Comparison of ENCODE assay signal across 25 cellular contexts in genomic region chr20:19502169-19502568, GRCh38.
"Had no signal": no experiment of that assay in that cellular context is flagged by ENCODE, and none has a peak within 500 bp of the region (broad histone marks: within the 10 kb centered on the region; RNA-seq: fewer than 3 reads in every experiment).

No MANE protein-coding gene starts in this region.

- H3K4me3 ChIP-seq: breast epithelium, esophagus muscularis mucosa, left ventricle myocardium inferior, lung, skin epidermis, thoracic aorta had no signal

- H3K36me3 Mint-ChIP-seq: activated naive CD4-positive, alpha-beta T cell treated with anti-CD3 and anti-CD28 coated beads, Interleukin-2, amount 50 U/mL, for 72 hours; stimulated activated effector memory CD8-positive, alpha-beta T cell treated with anti-CD3 and anti-CD28 coated beads, Interleukin-12 subunit alpha, Interleukin-12 subunit beta, amount 100 ng/mL, for 72 hours had no signal

- DNase-seq: activated CD4-positive, alpha-beta T cell treated with anti-CD3 and anti-CD28 coated beads for 4 hours; activated CD4-positive, alpha-beta T cell treated with anti-CD3 and anti-CD28 coated beads, Interleukin-2, amount 50 U/mL, for 4 hours; activated naive CD4-positive, alpha-beta T cell; activated T-cell treated with anti-CD3 and anti-CD28 coated beads for 4 hours; activated T-cell treated with anti-CD3 and anti-CD28 coated beads, Interleukin-2, amount 50 U/mL, for 72 hours; central memory CD4-positive, alpha-beta T cell; endodermal cell; glutamatergic neuron; left ventricle myocardium inferior; mesendoderm; occipital lobe; right cardiac atrium; stimulated activated CD4-positive, alpha-beta T cell treated with anti-CD3 and anti-CD28 coated beads, Interleukin-12 subunit alpha, Interleukin-12 subunit beta, amount 100 ng/mL, for 4 hours; stimulated activated CD4-positive, alpha-beta T cell treated with anti-CD3 and anti-CD28 coated beads, Interleukin-4, amount 100 ng/mL, for 24 hours had no signal

- H3K36me3 ChIP-seq: breast epithelium, esophagus muscularis mucosa, left ventricle myocardium inferior, thoracic aorta had no signal

- H3K27ac ChIP-seq: breast epithelium, esophagus muscularis mucosa, left ventricle myocardium inferior, skin epidermis, thoracic aorta, VCaP had no signal

- H3K27ac Mint-ChIP-seq: activated naive CD4-positive, alpha-beta T cell treated with anti-CD3 and anti-CD28 coated beads, Interleukin-2, amount 50 U/mL, for 72 hours; activated T-cell treated with anti-CD3 and anti-CD28 coated beads, Interleukin-2, amount 50 U/mL, for 72 hours; dendritic cell treated with granulocyte-macrophage colony-stimulating factor and Interleukin-4, amounts not matched to agents 40 ng/mL and 50 ng/mL, for 4 days; endodermal cell; stimulated activated effector memory CD8-positive, alpha-beta T cell treated with anti-CD3 and anti-CD28 coated beads, Interleukin-12 subunit alpha, Interleukin-12 subunit beta, amount 100 ng/mL, for 72 hours; stimulated activated naive CD8-positive, alpha-beta T cell treated with anti-CD3 and anti-CD28 coated beads, Interleukin-15, Interleukin-2, amounts not matched to agents 100 ng/mL and 50 ng/mL, for 24 hours had no signal

- H3K4me1 Mint-ChIP-seq: endodermal cell, neural crest cell had no signal

- H3K27me3 Mint-ChIP-seq: dendritic cell treated with granulocyte-macrophage colony-stimulating factor and Interleukin-4, amounts not matched to agents 40 ng/mL and 50 ng/mL, for 4 days; stimulated activated naive CD8-positive, alpha-beta T cell treated with anti-CD3 and anti-CD28 coated beads, Interleukin-15, Interleukin-2, amounts not matched to agents 100 ng/mL and 50 ng/mL, for 24 hours had no signal

- H3K9me3 ChIP-seq: breast epithelium, esophagus muscularis mucosa, left ventricle myocardium inferior, thoracic aorta had no signal

- H3K27me3 ChIP-seq: breast epithelium, esophagus muscularis mucosa had no signal

- H3K9me3 Mint-ChIP-seq: activated naive CD4-positive, alpha-beta T cell treated with anti-CD3 and anti-CD28 coated beads, Interleukin-2, amount 50 U/mL, for 72 hours; activated T-cell treated with anti-CD3 and anti-CD28 coated beads, Interleukin-2, amount 50 U/mL, for 72 hours; dendritic cell treated with granulocyte-macrophage colony-stimulating factor and Interleukin-4, amounts not matched to agents 40 ng/mL and 50 ng/mL, for 4 days; endodermal cell; neural crest cell; stimulated activated effector memory CD8-positive, alpha-beta T cell treated with anti-CD3 and anti-CD28 coated beads, Interleukin-12 subunit alpha, Interleukin-12 subunit beta, amount 100 ng/mL, for 72 hours had no signal

- H3K4me1 ChIP-seq: breast epithelium, esophagus muscularis mucosa, left ventricle myocardium inferior had no signal

- H3K4me3 Mint-ChIP-seq: activated T-cell treated with anti-CD3 and anti-CD28 coated beads, Interleukin-2, amount 50 U/mL, for 72 hours; dendritic cell treated with granulocyte-macrophage colony-stimulating factor and Interleukin-4, amounts not matched to agents 40 ng/mL and 50 ng/mL, for 4 days; endodermal cell; neural crest cell; stimulated activated effector memory CD8-positive, alpha-beta T cell treated with anti-CD3 and anti-CD28 coated beads, Interleukin-12 subunit alpha, Interleukin-12 subunit beta, amount 100 ng/mL, for 72 hours; stimulated activated naive CD8-positive, alpha-beta T cell treated with anti-CD3 and anti-CD28 coated beads, Interleukin-15, Interleukin-2, amounts not matched to agents 100 ng/mL and 50 ng/mL, for 24 hours had no signal
